In the genomic region with DNA sequence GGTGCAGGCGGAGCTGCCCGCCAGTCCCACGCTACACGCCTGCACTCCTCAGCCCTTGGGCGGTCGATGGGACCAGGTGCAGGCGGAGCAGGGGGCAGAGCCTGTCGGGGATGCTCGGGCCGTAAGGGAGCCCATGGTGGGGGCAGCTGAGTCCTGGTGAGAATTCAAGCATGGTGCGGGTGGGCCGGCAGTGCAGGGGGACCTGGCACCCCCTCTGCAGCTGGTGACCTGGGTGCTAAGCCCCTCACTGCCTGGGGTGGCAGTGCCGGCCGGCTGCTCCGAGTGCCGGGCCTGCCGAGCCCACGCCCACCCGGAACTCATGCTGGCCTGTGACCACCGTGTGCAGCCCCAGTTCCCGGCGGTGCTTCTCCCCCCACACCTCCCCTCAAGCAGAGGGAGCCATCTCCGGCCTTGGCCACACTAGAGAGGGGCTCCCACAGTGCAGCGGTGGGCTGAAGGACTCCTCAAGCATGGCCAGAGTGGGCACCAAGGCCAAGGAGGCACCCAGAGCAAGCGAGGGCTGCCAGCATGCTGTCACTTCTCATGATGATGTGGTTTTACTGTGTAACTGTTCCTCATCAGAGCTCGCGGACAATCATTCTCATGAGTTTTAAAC, we compare ENCODE assay signal across 28 cellular contexts.
"Had no signal": no experiment of that assay in that cellular context is flagged by ENCODE, and none has a peak within 500 bp of the region (broad histone marks: within the 10 kb centered on the region; RNA-seq: fewer than 3 reads in every experiment).

No MANE protein-coding gene starts in this region.

- FAIRE-seq: colon had no signal

- H3K4me3 ChIP-seq: dorsolateral prefrontal cortex, gastroesophageal sphincter, heart left ventricle, hepatocyte, left lung, ovary, psoas muscle, right lobe of liver, smooth muscle cell, stomach, thyroid gland had no signal

- H3K4me1 ChIP-seq: gastroesophageal sphincter, heart left ventricle, left lung, psoas muscle, right lobe of liver, stomach, thyroid gland had no signal

- H3K27me3 Mint-ChIP-seq: naive thymus-derived CD4-positive, alpha-beta T cell had no signal

- H3K36me3 ChIP-seq: gastroesophageal sphincter, heart left ventricle, left lung, ovary, right lobe of liver, stomach, thyroid gland had no signal

- H3K4me3 Mint-ChIP-seq: naive thymus-derived CD4-positive, alpha-beta T cell had no signal

- H3K27ac Mint-ChIP-seq: naive thymus-derived CD4-positive, alpha-beta T cell had no signal

- H3K4me1 Mint-ChIP-seq: naive thymus-derived CD4-positive, alpha-beta T cell had no signal

- ATAC-seq: esophagus mucosa; gastroesophageal sphincter; heart left ventricle; left cardiac atrium; left lung; naive thymus-derived CD4-positive, alpha-beta T cell; psoas muscle had no signal

- DNase-seq: cerebellar nuclear complex; dorsolateral prefrontal cortex; effector CD4-positive, alpha-beta T cell; foreskin fibroblast; left cardiac atrium; mesendoderm; midbrain; naive thymus-derived CD4-positive, alpha-beta T cell; occipital lobe; ovary; psoas muscle; stimulated activated CD4-positive, alpha-beta T cell treated with anti-CD3 and anti-CD28 coated beads, Interleukin-12 subunit alpha, Interleukin-12 subunit beta, amount 100 ng/mL, for 4 hours; stimulated activated CD4-positive, alpha-beta T cell treated with anti-CD3 and anti-CD28 coated beads, Interleukin-1b, Interleukin-23, amount 100 ng/mL, for 48 hours; stimulated activated CD4-positive, alpha-beta T cell treated with anti-CD3 and anti-CD28 coated beads, Interleukin-4, amount 100 ng/mL, for 1 hour; stimulated activated CD8-positive, alpha-beta memory T cell treated with anti-CD3 and anti-CD28 coated beads, Interleukin-4, amount 100 ng/mL, for 48 hours; stimulated activated naive CD4-positive, alpha-beta T cell treated with Interleukin-2 at 50 U/mL for 16 hours; stomach; thyroid gland; trophoblast cell had no signal

- H3K9me3 ChIP-seq: ovary, psoas muscle, right lobe of liver, thyroid gland had no signal

- H3K27me3 ChIP-seq: dorsolateral prefrontal cortex, gastroesophageal sphincter, heart left ventricle, hepatocyte, left lung, ovary, right lobe of liver, stomach, thyroid gland had no signal

- H3K27ac ChIP-seq: dorsolateral prefrontal cortex, epithelial cell of prostate, gastroesophageal sphincter, heart left ventricle, hepatocyte, left lung, ovary, psoas muscle, right lobe of liver, stomach, thyroid gland had no signal

- H3K36me3 Mint-ChIP-seq: naive thymus-derived CD4-positive, alpha-beta T cell had no signal
